ENCODE assay signal across 29 cellular contexts in the genomic region with DNA sequence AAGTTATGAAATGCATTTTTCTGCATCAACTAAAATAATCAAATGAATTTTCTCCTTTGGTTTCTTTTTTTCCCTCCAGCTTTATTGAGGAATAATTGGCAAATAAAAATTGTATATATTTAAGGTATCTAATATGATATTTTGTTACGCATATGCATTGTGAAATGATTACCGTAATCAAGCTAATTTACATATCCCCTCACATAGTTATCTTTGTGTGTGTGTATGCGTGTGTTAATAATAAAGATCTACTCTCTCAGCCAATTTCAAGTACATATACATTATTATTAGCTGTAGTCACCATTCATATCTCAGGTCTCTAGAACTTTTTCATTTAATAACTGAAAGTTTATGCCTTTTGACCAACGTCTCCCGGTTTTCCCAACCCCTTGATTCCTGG.
A peak's percentile ranks its signal among the peaks of the same experiment; 100 is the strongest.
DNase-seq lines count a peak whose midpoint lies in the region; ATAC-seq, FAIRE-seq and TF ChIP-seq lines count a peak whose summit lies in the region.
"Had no signal": no experiment of that assay in that cellular context is flagged by ENCODE, and none has a peak within 500 bp of the region (broad histone marks: within the 10 kb centered on the region; RNA-seq: fewer than 3 reads in every experiment).

No MANE protein-coding gene starts in this region.

- CTCF ChIA-PET in K562 (lab: Yijun Ruan, JAX; ENCODE audit: low intra/inter-chr PET ratio): interaction anchor here (0.6 kb wide), 1 partner anchor 1727 kb away, joined by 4 read pairs; no protein-coding TSS in a partner anchor

- no peak for TF ChIP-seq EP300 in K562 (IDR thresholded peaks at IDR 0.05; ENCODE audit: low read length)

- no TSS peak for BruUV-seq in K562 (replicated peaks; lab: Mats Ljungman, UMichigan)

- TF ChIP-seq CTCF in K562 (IDR thresholded peaks at IDR 0.05 in 2 of 3, conservative IDR thresholded peaks at IDR 0.05 in 1 of 3; ENCODE audit: insufficient read depth in 2 of 3, low read depth in 1 of 3, low read length in 3 of 3) (no peak), kidney (IDR thresholded peaks at IDR 0.05; ENCODE audit: borderline replicate concordance, extremely low read depth, insufficient read depth) (no peak)

- FAIRE-seq in K562 (lab: Jason Lieb, UNC) (no peak), kidney (lab: Jason Lieb, UNC) (no peak)
- FAIRE-seq: A204.1, A549, D721Med had no signal

- H3K27ac ChIP-seq in K562 (ENCODE audit: extremely low read depth, low read depth, low read length): no peak overlapping the region
- no peak overlapping the region for H3K27ac ChIP-seq in kidney (ENCODE audit: low read depth in 2 of 2, low read length in 2 of 2)
- H3K27ac ChIP-seq: 22Rv1; A549; BLaER1; BLaER1 treated with 17β-estradiol and CSF1 and Interleukin-3, amounts not matched to agents 10 nM and 100 nM; C4-2B had no signal

- intact Hi-C loops in K562 (cut with micrococcal nuclease): no loop called here
- intact Hi-C loops in kidney (cut with DNase I): no loop called here

- no peaks in the 10 kb centered on the region for H3K79me2 ChIP-seq in K562 (ENCODE audit: control insufficient read depth, insufficient read depth, low read length)

- in situ Hi-C loops in K562 (cut with MboI): no loop called here

- H3K9ac ChIP-seq in K562 (ENCODE audit: insufficient read depth in 1 of 2, low read depth in 2 of 2, low read length in 2 of 2) (no peak overlapping the region), kidney (ENCODE audit: low read length in 2 of 2) (no peak overlapping the region)
- H3K9ac ChIP-seq: BLaER1; BLaER1 treated with 17β-estradiol and CSF1 and Interleukin-3, amounts not matched to agents 10 nM and 100 nM had no signal

- H3K9me3 ChIP-seq in K562 (replicated peaks; ENCODE audit: control insufficient read depth, insufficient read depth, low read depth, low read length) (no peaks in the 10 kb centered on the region), kidney (ENCODE audit: control insufficient read depth in 1 of 2, low read length in 2 of 2) (no peaks in the 10 kb centered on the region)
- H3K9me3 ChIP-seq: A549, BE2C, BLaER1, Caco-2 had no signal

- no peak overlapping the region for H2AFZ ChIP-seq in K562 (ENCODE audit: low read depth, low read length)

- no peaks in the 10 kb centered on the region for H3K4me1 ChIP-seq in K562 (replicated peaks in 1 of 2; ENCODE audit: control insufficient read depth in 2 of 2, insufficient read depth in 2 of 2, low read length in 2 of 2)
- H3K4me1 ChIP-seq in kidney (ENCODE audit: control insufficient read depth in 1 of 2, insufficient read depth in 1 of 2, low read depth in 1 of 2, low read length in 2 of 2): no peaks in the 10 kb centered on the region
- H3K4me1 ChIP-seq: BE2C; BLaER1; BLaER1 treated with 17β-estradiol and CSF1 and Interleukin-3, amounts not matched to agents 10 nM and 100 nM had no signal

- ATAC-seq in K562: no peak
- ATAC-seq: A549; CD8-positive, alpha-beta T cell had no signal

- no peaks in the 10 kb centered on the region for H3K9me1 ChIP-seq in K562 (ENCODE audit: control insufficient read depth, insufficient read depth, low read length)

- 94% methylated on average over 5 of the region's 5 CpGs for WGBS in K562 (ENCODE audit: insufficient coverage, low coverage, missing lambda C conversion rate)

- TF ChIP-seq RAD21 in K562 (CRISPR knock-in tag; conservative IDR thresholded peaks at IDR 0.05 in 1 of 2, IDR thresholded peaks at IDR 0.05 in 1 of 2): no peak

- DNase-seq in K562 (ENCODE audit: extremely low read depth in 1 of 4, low spot score in 3 of 4) (no peak), kidney (no peak)
- DNase-seq: 8988T; ACHN; AML-193; BE2C; C1 segment of cervical spinal cord; Caco-2; Calu3; CD4-positive, alpha-beta memory T cell; CD4-positive, alpha-beta T cell; CD4-positive, CD25-positive, alpha-beta regulatory T cell; CD8-positive, alpha-beta memory T cell; CD8-positive, alpha-beta T cell; COR-L47; DMS 273 treated with DMSO at 0.1 percent for 48 hours; DMS153; DMS53; DMS79; DMS79 treated with DMSO at 0.1 percent for 48 hours; DND-41; EL had no signal

- H3K4me3 ChIP-seq in K562: no peak overlapping the region
- H3K4me3 ChIP-seq in kidney (ENCODE audit: low read length in 2 of 2): no peak overlapping the region
- H3K4me3 ChIP-seq: A549; BLaER1; BLaER1 treated with 17β-estradiol and CSF1 and Interleukin-3, amounts not matched to agents 10 nM and 100 nM had no signal

- TF ChIP-seq POLR2A in K562 (conservative IDR thresholded peaks at IDR 0.05): no peak

- POLR2A ChIA-PET in K562 (lab: Yijun Ruan, JAX): no interaction called here

- no peaks in the 10 kb centered on the region for H3K27me3 ChIP-seq in K562 (ENCODE audit: control insufficient read depth in 2 of 2, insufficient read depth in 2 of 2, low read length in 2 of 2)
- H3K27me3 ChIP-seq: BLaER1; BLaER1 treated with 17β-estradiol and CSF1 and Interleukin-3, amounts not matched to agents 10 nM and 100 nM had no signal

- H3K4me2 ChIP-seq in K562 (ENCODE audit: insufficient read depth, low read length): no peak overlapping the region
- H3K4me2 ChIP-seq: A549; BLaER1; BLaER1 treated with 17β-estradiol and CSF1 and Interleukin-3, amounts not matched to agents 10 nM and 100 nM had no signal

- no peaks in the 10 kb centered on the region for H4K20me1 ChIP-seq in K562 (replicated peaks; ENCODE audit: control insufficient read depth, insufficient read depth, low read length)
- H4K20me1 ChIP-seq: BLaER1; BLaER1 treated with 17β-estradiol and CSF1 and Interleukin-3, amounts not matched to agents 10 nM and 100 nM had no signal

- H3K36me3 ChIP-seq in K562 (ENCODE audit: control insufficient read depth, insufficient read depth, low read length): peaks cover 10% of the 10 kb centered on the region; the same call in 2 of the 3 replicates
- H3K36me3 ChIP-seq in kidney (ENCODE audit: control insufficient read depth in 1 of 2, insufficient read depth in 2 of 2, low read length in 2 of 2): no peaks in the 10 kb centered on the region
- H3K36me3 ChIP-seq: BE2C; BLaER1; BLaER1 treated with 17β-estradiol and CSF1 and Interleukin-3, amounts not matched to agents 10 nM and 100 nM had no signal

TF ChIP-seq in K562, 482 proteins besides CTCF, POLR2A, EP300 and RAD21 (continues in another document):
- TF ChIP-seq, protein P1, sequence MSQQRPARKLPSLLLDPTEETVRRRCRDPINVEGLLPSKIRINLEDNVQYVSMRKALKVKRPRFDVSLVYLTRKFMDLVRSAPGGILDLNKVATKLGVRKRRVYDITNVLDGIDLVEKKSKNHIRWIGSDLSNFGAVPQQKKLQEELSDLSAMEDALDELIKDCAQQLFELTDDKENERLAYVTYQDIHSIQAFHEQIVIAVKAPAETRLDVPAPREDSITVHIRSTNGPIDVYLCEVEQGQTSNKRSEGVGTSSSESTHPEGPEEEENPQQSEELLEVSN (IDR thresholded peaks at IDR 0.05; ENCODE audit: borderline replicate concordance in 1 of 2, extremely low read depth in 1 of 2, insufficient read depth in 1 of 2, insufficient read length in 1 of 2, low read depth in 1 of 2, low read length in 1 of 2, poor library complexity in 1 of 2, severe bottlenecking in 1 of 2): no peak
- TF ChIP-seq DPF2 (IDR thresholded peaks at IDR 0.05): no peak
- TF ChIP-seq ZNF707 (CRISPR knock-in tag; conservative IDR thresholded peaks at IDR 0.05): peak; percentile 56; the same call in 1 of the 2 replicates
- TF ChIP-seq NELFE (IDR thresholded peaks at IDR 0.05; ENCODE audit: insufficient read depth, insufficient read length): no peak
- peak; percentile 63; the same call in 1 of the 2 replicates for TF ChIP-seq MTF1 (CRISPR knock-in tag; IDR thresholded peaks at IDR 0.05; ENCODE audit: borderline replicate concordance)
- TF ChIP-seq, protein P2, sequence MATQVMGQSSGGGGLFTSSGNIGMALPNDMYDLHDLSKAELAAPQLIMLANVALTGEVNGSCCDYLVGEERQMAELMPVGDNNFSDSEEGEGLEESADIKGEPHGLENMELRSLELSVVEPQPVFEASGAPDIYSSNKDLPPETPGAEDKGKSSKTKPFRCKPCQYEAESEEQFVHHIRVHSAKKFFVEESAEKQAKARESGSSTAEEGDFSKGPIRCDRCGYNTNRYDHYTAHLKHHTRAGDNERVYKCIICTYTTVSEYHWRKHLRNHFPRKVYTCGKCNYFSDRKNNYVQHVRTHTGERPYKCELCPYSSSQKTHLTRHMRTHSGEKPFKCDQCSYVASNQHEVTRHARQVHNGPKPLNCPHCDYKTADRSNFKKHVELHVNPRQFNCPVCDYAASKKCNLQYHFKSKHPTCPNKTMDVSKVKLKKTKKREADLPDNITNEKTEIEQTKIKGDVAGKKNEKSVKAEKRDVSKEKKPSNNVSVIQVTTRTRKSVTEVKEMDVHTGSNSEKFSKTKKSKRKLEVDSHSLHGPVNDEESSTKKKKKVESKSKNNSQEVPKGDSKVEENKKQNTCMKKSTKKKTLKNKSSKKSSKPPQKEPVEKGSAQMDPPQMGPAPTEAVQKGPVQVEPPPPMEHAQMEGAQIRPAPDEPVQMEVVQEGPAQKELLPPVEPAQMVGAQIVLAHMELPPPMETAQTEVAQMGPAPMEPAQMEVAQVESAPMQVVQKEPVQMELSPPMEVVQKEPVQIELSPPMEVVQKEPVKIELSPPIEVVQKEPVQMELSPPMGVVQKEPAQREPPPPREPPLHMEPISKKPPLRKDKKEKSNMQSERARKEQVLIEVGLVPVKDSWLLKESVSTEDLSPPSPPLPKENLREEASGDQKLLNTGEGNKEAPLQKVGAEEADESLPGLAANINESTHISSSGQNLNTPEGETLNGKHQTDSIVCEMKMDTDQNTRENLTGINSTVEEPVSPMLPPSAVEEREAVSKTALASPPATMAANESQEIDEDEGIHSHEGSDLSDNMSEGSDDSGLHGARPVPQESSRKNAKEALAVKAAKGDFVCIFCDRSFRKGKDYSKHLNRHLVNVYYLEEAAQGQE (CRISPR knock-in tag; IDR thresholded peaks at IDR 0.05; ENCODE audit: low read depth): no peak
